ENCODE assay signal across 1 cellular context in genomic region chr11:118017631-118018315, GRCh38.
TF ChIP-seq lines count a peak whose summit lies in the region.

No MANE protein-coding gene starts in this region.

TF ChIP-seq in GM12878, 131 proteins besides CTCF, POLR2A, EP300 and RAD21:
- no peak for TF ChIP-seq SIN3A (IDR thresholded peaks at IDR 0.05; ENCODE audit: low read depth, low read length)
- peak; percentile 86; the same call in 1 of the 2 replicates for TF ChIP-seq CBX5 (IDR thresholded peaks at IDR 0.05; ENCODE audit: low read depth)
- no peak for TF ChIP-seq CBX3 (IDR thresholded peaks at IDR 0.05; ENCODE audit: borderline replicate concordance, low read depth)
- peak; percentile 50; the same call in 1 of the 2 replicates for TF ChIP-seq RELB (IDR thresholded peaks at IDR 0.05; ENCODE audit: low read depth)
- TF ChIP-seq RBBP5 (conservative IDR thresholded peaks at IDR 0.05) = no peak
- TF ChIP-seq KLF5 (IDR thresholded peaks at IDR 0.05; ENCODE audit: partially characterized antibody) = peak; percentile 63
- no peak for TF ChIP-seq CHD1 (IDR thresholded peaks at IDR 0.05; ENCODE audit: low read depth, low read length)
- no peak for TF ChIP-seq WRNIP1 (IDR thresholded peaks at IDR 0.05; ENCODE audit: borderline replicate concordance, low read depth, low read length)
- TF ChIP-seq HDAC6 (IDR thresholded peaks at IDR 0.05; ENCODE audit: unreplicated experiment) = no peak
- no peak for TF ChIP-seq HDGF (IDR thresholded peaks at IDR 0.05)
- no peak for TF ChIP-seq CREM (IDR thresholded peaks at IDR 0.05; ENCODE audit: low read depth)
- no peak for TF ChIP-seq IKZF2 (IDR thresholded peaks at IDR 0.05)
- TF ChIP-seq SREBF2 (IDR thresholded peaks at IDR 0.05; ENCODE audit: low read length) = no peak
